ENCODE assay signal across 8 cellular contexts in the genomic region with DNA sequence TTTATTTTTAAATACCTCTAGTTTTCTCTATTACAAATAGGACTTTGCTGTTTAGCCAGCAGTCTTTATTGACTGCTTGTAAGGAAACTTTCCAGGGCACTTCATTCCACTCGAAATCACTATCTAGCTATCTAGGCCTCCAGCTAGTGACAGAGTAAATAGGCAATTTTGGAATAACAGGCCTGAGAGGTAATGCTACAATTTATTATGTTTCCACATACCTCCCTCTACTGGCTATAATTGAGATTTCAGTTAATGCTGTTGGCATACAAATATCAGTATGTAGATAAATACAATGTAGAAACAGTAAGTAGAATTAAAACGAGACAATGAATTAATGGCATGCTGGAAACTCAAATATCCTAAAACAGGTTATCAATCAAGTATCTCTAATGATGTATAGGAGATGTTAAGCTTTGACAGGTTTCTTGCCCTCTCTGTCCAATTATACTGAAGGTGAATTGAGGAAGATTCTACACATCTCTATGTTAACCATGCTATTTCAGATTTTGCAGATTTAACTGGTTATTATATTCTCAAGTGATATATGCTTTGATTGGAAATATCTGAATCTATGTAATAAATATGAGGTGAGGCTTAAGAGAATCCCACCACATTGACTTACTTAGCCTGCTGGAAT. TPM values are rescaled to one million over a fixed set of nuclear protein-coding genes. Genes with fewer than 3 reads are reported as not detected.
DNase-seq lines count a peak whose midpoint lies in the region; ATAC-seq, FAIRE-seq and TF ChIP-seq lines count a peak whose summit lies in the region.

No MANE protein-coding gene starts in this region.

- ATAC-seq in HG03159 (IDR thresholded peaks at IDR 0.05; ENCODE audit: unreplicated experiment) (peak; percentile 63), GM18870 (IDR thresholded peaks at IDR 0.05; ENCODE audit: unreplicated experiment) (no peak), HG03025 (IDR thresholded peaks at IDR 0.05; ENCODE audit: low FRiP score, unreplicated experiment) (no peak)

- H3F3A ChIP-seq in neural cell (ENCODE audit: insufficient read depth, low read length, poor library complexity, severe bottlenecking): no peaks in the 10 kb centered on the region

- H3K4me2 ChIP-seq in OCI-LY7 (ENCODE audit: low read length): no peak overlapping the region
- H3K4me2 ChIP-seq in endothelial cell of umbilical vein (ENCODE audit: insufficient read depth, low read length): no peak overlapping the region
- H3K4me2 ChIP-seq in neural cell (ENCODE audit: low read length): no peak overlapping the region

- H3K79me2 ChIP-seq in OCI-LY7 (ENCODE audit: insufficient read depth, low read depth, low read length) (0 out of 2 replicates have a peak, but pooled peaks cover 4% of the 10 kb centered on the region), endothelial cell of umbilical vein (ENCODE audit: control insufficient read depth, insufficient read depth, low read length) (no peaks in the 10 kb centered on the region), neural cell (replicated peaks; ENCODE audit: insufficient read depth, low read length) (no peaks in the 10 kb centered on the region)

- H3K4me3 ChIP-seq in OCI-LY7 (ENCODE audit: low read depth, low read length, poor library complexity, severe bottlenecking): no peak overlapping the region
- no peak overlapping the region for H3K4me3 ChIP-seq in endothelial cell of umbilical vein (replicated peaks in 1 of 3; ENCODE audit: insufficient read depth in 1 of 3, low read depth in 1 of 3, low read length in 3 of 3)
- no peak overlapping the region for H3K4me3 ChIP-seq in neural cell (ENCODE audit: low read length)

- H3K9me3 ChIP-seq in OCI-LY7 (ENCODE audit: low read length): no peaks in the 10 kb centered on the region
- no peaks in the 10 kb centered on the region for H3K9me3 ChIP-seq in endothelial cell of umbilical vein (replicated peaks; ENCODE audit: control insufficient read depth, insufficient read depth, low read length)
- no peaks in the 10 kb centered on the region for H3K9me3 ChIP-seq in neural cell (ENCODE audit: low read length)

- H3K9me1 ChIP-seq in endothelial cell of umbilical vein (replicated peaks; ENCODE audit: control insufficient read depth, extremely low read depth, insufficient read depth, low read length): no peaks in the 10 kb centered on the region

- dilution Hi-C loops in endothelial cell of umbilical vein (cut with MboI; ENCODE audit: extremely low pct_ligation_motif_present, low sequenced_read_pairs): no loop called here

- TF ChIP-seq CTCF in OCI-LY7 (conservative IDR thresholded peaks at IDR 0.05; ENCODE audit: low read length) (peak; percentile 81), endothelial cell of umbilical vein (IDR thresholded peaks at IDR 0.05; ENCODE audit: extremely low read depth in 1 of 2, insufficient read depth in 1 of 2, low read depth in 1 of 2, low read length in 2 of 2) (peak; percentile 21 to 42), neural cell (IDR thresholded peaks at IDR 0.05; ENCODE audit: poor library complexity, severe bottlenecking) (peak; percentile 56)

- TF ChIP-seq RAD21 in neural cell (conservative IDR thresholded peaks at IDR 0.05): peak; percentile 46

- intact Hi-C loops in OCI-LY7 (cut with micrococcal nuclease; ENCODE audit: unreplicated experiment): no loop called here
- intact Hi-C loops in endothelial cell of umbilical vein (cut with micrococcal nuclease): loop anchor here (2.0 kb wide), 1 partner anchor 241 kb away; no protein-coding TSS in a partner anchor

- no peaks in the 10 kb centered on the region for H3K9me2 ChIP-seq in OCI-LY7 (ENCODE audit: insufficient read depth, low read length)
- H3K9me2 ChIP-seq in neural cell (ENCODE audit: insufficient read depth, low read length): no peaks in the 10 kb centered on the region

- H3K4me1 ChIP-seq in OCI-LY7 (ENCODE audit: insufficient read depth, low read length, poor library complexity, severe bottlenecking) (no peaks in the 10 kb centered on the region), endothelial cell of umbilical vein (ENCODE audit: control insufficient read depth, extremely low read depth, insufficient read depth, low read length) (peaks cover 10% of the 10 kb centered on the region)

- H4K20me1 ChIP-seq in OCI-LY7 (ENCODE audit: insufficient read depth, low read length) (no peaks in the 10 kb centered on the region; the same call in none of the 2 replicates), endothelial cell of umbilical vein (replicated peaks; ENCODE audit: control insufficient read depth, extremely low read depth, insufficient read depth, low read length) (no peaks in the 10 kb centered on the region), neural cell (ENCODE audit: insufficient read depth) (no peaks in the 10 kb centered on the region)

- DNase-seq in DMS 273 (lab: John Stamatoyannopoulos, UW; ENCODE audit: unreplicated experiment) (peak; percentile 65), DMS 273 treated with DMSO at 0.1 percent for 48 hours (lab: John Stamatoyannopoulos, UW) (no peak), OCI-LY7 (ENCODE audit: low spot score) (peak; percentile 50), endothelial cell of umbilical vein (ENCODE audit: low read depth, low spot score) (peak; percentile 66)

- TF ChIP-seq POLR2A in endothelial cell of umbilical vein (IDR thresholded peaks at IDR 0.05; ENCODE audit: low read depth, low read length): no peak

- H2AFZ ChIP-seq in OCI-LY7 (ENCODE audit: low read length): no peak overlapping the region
- no peak overlapping the region for H2AFZ ChIP-seq in endothelial cell of umbilical vein (ENCODE audit: low read depth, low read length)
- no peak overlapping the region for H2AFZ ChIP-seq in neural cell (ENCODE audit: low read depth, low read length)

- peak; percentile 67 for FAIRE-seq in endothelial cell of umbilical vein (lab: Jason Lieb, UNC)

- H3K27ac ChIP-seq in OCI-LY7 (ENCODE audit: low read depth, low read length, poor library complexity, severe bottlenecking) (no peak overlapping the region), endothelial cell of umbilical vein (ENCODE audit: insufficient read depth, low read depth, low read length) (no peak overlapping the region), neural cell (ENCODE audit: low read length) (no peak overlapping the region)

- POLR2A ChIA-PET in OCI-LY7 (lab: Charles Lee) (interaction anchor here (1.5 kb wide), 1 partner anchor 8 kb away, joined by 4 read pairs; no protein-coding TSS in a partner anchor), endothelial cell of umbilical vein (lab: Charles Lee) (interaction anchor here (2.2 kb wide), 1 partner anchor 30 kb away, joined by 14 read pairs; the partner anchor contains the start of gene HEATR5A)

- no peak for TF ChIP-seq EP300 in neural cell (conservative IDR thresholded peaks at IDR 0.05; ENCODE audit: poor library complexity, severe bottlenecking)

- H3K36me3 ChIP-seq in OCI-LY7 (ENCODE audit: insufficient read depth, low read length): peaks cover 72% of the 10 kb centered on the region
- H3K36me3 ChIP-seq in endothelial cell of umbilical vein (ENCODE audit: control insufficient read depth in 2 of 2, extremely low read depth in 1 of 2, insufficient read depth in 2 of 2, low read length in 2 of 2): peaks cover 0 to 2% of the 10 kb centered on the region in 2 experiments
- H3K36me3 ChIP-seq in neural cell (ENCODE audit: insufficient read depth, low read length): no peaks in the 10 kb centered on the region

- CTCF ChIA-PET in OCI-LY7 (lab: Charles Lee; ENCODE audit: unreplicated experiment): no interaction called here
- CTCF ChIA-PET in endothelial cell of umbilical vein (lab: Charles Lee): interaction anchor here (0.8 to 2.8 kb wide), 22 partner anchors 10 to 1110 kb away, joined by 3 to 17 read pairs (median 4); partner anchors contain the start of genes HEATR5A and HECTD1

- BruUV-seq in OCI-LY7 (replicated peaks; lab: Mats Ljungman, UMichigan) (no TSS peak), endothelial cell of umbilical vein (replicated peaks; lab: Mats Ljungman, UMichigan) (no TSS peak)

- no peaks in the 10 kb centered on the region for H3K27me3 ChIP-seq in endothelial cell of umbilical vein (ENCODE audit: control insufficient read depth in 2 of 2, insufficient read depth in 2 of 2, low read length in 2 of 2)
- H3K27me3 ChIP-seq in neural cell (ENCODE audit: insufficient read depth, low read depth, low read length): no peaks in the 10 kb centered on the region

- H3K9ac ChIP-seq in endothelial cell of umbilical vein (replicated peaks; ENCODE audit: extremely low read depth, insufficient read depth, low read length) (no peak overlapping the region), neural cell (ENCODE audit: low read length) (no peak overlapping the region)

RNA-seq across cellular contexts. Expression of gene DTD2, which starts 7.2 kb away (rescaled TPM):
- 48.9 and 61.4 TPM in 2 replicates for total RNA-seq in OCI-LY7 (2014; rRNA removed; shearing (Covaris generic))
- 29.2 and 32.6 TPM in 2 replicates for total RNA-seq in OCI-LY7 (2022)
- 10.8 and 14.4 TPM in 2 replicates for total RNA-seq in endothelial cell of umbilical vein
- 9.2 and 10.1 TPM in 2 replicates for polyA plus RNA-seq in endothelial cell of umbilical vein
- polyA plus RNA-seq in endothelial cell of umbilical vein (2011; cell fraction: cytosol; rRNA removed): 10.4 and 10.7 TPM in 2 replicates
- 4.4 and 7.0 TPM in 2 replicates for polyA plus RNA-seq in endothelial cell of umbilical vein (2011; cell fraction: nucleus; rRNA removed)
- 6.1 and 10.7 TPM in 2 replicates for polyA plus RNA-seq in endothelial cell of umbilical vein (2012)
- polyA minus RNA-seq in endothelial cell of umbilical vein: 6.5 and 8.6 TPM in 2 replicates
- polyA minus RNA-seq in endothelial cell of umbilical vein (2011; cell fraction: cytosol; rRNA and poly(A)+ RNA removed): 13.0 TPM
- 4.0 and 4.4 TPM in 2 replicates for polyA minus RNA-seq in endothelial cell of umbilical vein (2011; cell fraction: nucleus; rRNA and poly(A)+ RNA removed)
- 35.7 and 38.8 TPM in 2 replicates for polyA plus RNA-seq in neural cell
- 34.8 and 47.0 TPM in 2 replicates for polyA minus RNA-seq in neural cell

RNA-seq across cellular contexts. Expression of gene HEATR5A, which starts 29.7 kb away (rescaled TPM):
- total RNA-seq in OCI-LY7 (2014; rRNA removed; shearing (Covaris generic)): 12.0 and 13.7 TPM in 2 replicates
- total RNA-seq in OCI-LY7 (2022): 16.2 and 20.3 TPM in 2 replicates
- total RNA-seq in endothelial cell of umbilical vein: 37.0 and 45.3 TPM in 2 replicates
- polyA plus RNA-seq in endothelial cell of umbilical vein: 9.8 and 12.6 TPM in 2 replicates
- 10.6 and 13.0 TPM in 2 replicates for polyA plus RNA-seq in endothelial cell of umbilical vein (2011; cell fraction: cytosol; rRNA removed)
- polyA plus RNA-seq in endothelial cell of umbilical vein (2011; cell fraction: nucleus; rRNA removed): 18.3 and 19.8 TPM in 2 replicates
- 21.9 and 29.4 TPM in 2 replicates for polyA plus RNA-seq in endothelial cell of umbilical vein (2012)
- polyA minus RNA-seq in endothelial cell of umbilical vein: 64.2 and 68.6 TPM in 2 replicates
- 58.9 TPM for polyA minus RNA-seq in endothelial cell of umbilical vein (2011; cell fraction: cytosol; rRNA and poly(A)+ RNA removed)
- polyA minus RNA-seq in endothelial cell of umbilical vein (2011; cell fraction: nucleus; rRNA and poly(A)+ RNA removed): 35.2 and 50.3 TPM in 2 replicates
- polyA plus RNA-seq in neural cell: 2.1 and 5.2 TPM in 2 replicates
- 8.3 and 9.6 TPM in 2 replicates for polyA minus RNA-seq in neural cell

RNA-seq across cellular contexts. Expression of gene GPR33, which starts 37.7 kb away (rescaled TPM):
- not detected in 2 replicates for total RNA-seq in OCI-LY7 (2014; rRNA removed; shearing (Covaris generic))
- total RNA-seq in OCI-LY7 (2022) (not detected in 2 replicates), endothelial cell of umbilical vein (not detected in 2 replicates)
- polyA plus RNA-seq in endothelial cell of umbilical vein (not detected in 2 replicates), neural cell (not detected in 2 replicates)
- not detected in 2 replicates for polyA plus RNA-seq in endothelial cell of umbilical vein (2011; cell fraction: cytosol; rRNA removed)
- not detected in 2 replicates for polyA plus RNA-seq in endothelial cell of umbilical vein (2011; cell fraction: nucleus; rRNA removed)
- polyA plus RNA-seq in endothelial cell of umbilical vein (2012): not detected in 2 replicates
- polyA minus RNA-seq in endothelial cell of umbilical vein (not detected in 2 replicates), neural cell (not detected in 2 replicates)
- not detected for polyA minus RNA-seq in endothelial cell of umbilical vein (2011; cell fraction: cytosol; rRNA and poly(A)+ RNA removed)
- polyA minus RNA-seq in endothelial cell of umbilical vein (2011; cell fraction: nucleus; rRNA and poly(A)+ RNA removed): not detected in 2 replicates
